Comparison of ENCODE assay signal across 1 cellular context in the genomic region with DNA sequence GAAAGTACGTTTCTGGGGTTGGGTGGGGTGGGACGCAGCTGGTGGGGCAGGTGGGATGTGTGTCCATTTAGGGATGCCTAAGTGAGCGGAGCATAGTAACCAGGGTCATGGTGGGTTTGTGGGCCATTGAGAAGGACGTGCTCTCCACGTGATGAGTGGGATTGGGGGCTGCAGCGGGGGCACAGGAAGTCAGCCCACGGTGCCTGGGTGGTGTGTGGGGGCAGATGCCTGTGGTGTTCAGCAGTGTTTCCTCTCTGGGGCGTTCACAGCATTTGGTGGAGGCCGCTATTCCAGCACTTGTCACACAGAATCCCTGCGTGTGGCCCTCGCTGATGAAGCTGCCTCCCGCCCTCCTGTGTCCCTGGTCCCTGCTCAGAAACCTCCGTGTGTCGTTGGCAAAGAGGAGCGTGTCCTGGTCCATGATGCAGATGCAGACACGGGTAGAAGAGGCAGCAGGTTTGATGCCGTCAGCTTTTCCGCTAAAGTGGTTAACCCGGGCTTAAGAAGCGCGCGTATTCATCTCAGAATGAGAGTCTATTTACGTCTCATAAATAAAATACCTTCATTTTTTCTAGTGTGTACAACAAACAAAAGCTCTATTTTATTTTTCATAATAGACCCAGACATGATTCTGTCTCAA.
TF ChIP-seq lines count a peak whose summit lies in the region.

No MANE protein-coding gene starts in this region.

TF ChIP-seq in GM12878, 131 proteins besides CTCF, POLR2A, EP300 and RAD21 (continued from another document):
- TF ChIP-seq CEBPB (IDR thresholded peaks at IDR 0.05; ENCODE audit: borderline replicate concordance in 1 of 2, low read depth in 2 of 2, low read length in 2 of 2) (no peak), PAX5 (IDR thresholded peaks at IDR 0.05; ENCODE audit: borderline replicate concordance, low read depth, low read length) (0 out of 2 replicates have a peak, but pooled peaks have one; percentile 23)
TF ChIP-seq in GM12878: peak in this region for 1.
